20 cellular contexts compared by ENCODE assay signal in genomic region chr1:88422037-88422436, GRCh38.
"Had no signal": no experiment of that assay in that cellular context is flagged by ENCODE, and none has a peak within 500 bp of the region (broad histone marks: within the 10 kb centered on the region; RNA-seq: fewer than 3 reads in every experiment).

No MANE protein-coding gene starts in this region.

- DNase-seq: dermis blood vessel endothelial cell; dorsolateral prefrontal cortex; effector CD4-positive, alpha-beta T cell; effector memory CD4-positive, alpha-beta T cell; foreskin fibroblast; foreskin melanocyte; gastrocnemius medialis; glutamatergic neuron; head of caudate nucleus; heart right ventricle; hippocampal formation; left cardiac atrium; left ventricle myocardium superior; lower lobe of right lung; mesenchymal stem cell; mucosa of descending colon; naive B cell had no signal

- H3K4me1 ChIP-seq: esophagus muscularis mucosa, gastrocnemius medialis, heart right ventricle, left lung, lower lobe of right lung had no signal

- H3K4me3 ChIP-seq: coronary artery, dorsolateral prefrontal cortex, esophagus muscularis mucosa, gastrocnemius medialis, heart right ventricle, left lung, lower lobe of right lung, mucosa of descending colon had no signal

- H3K27ac ChIP-seq: coronary artery, dorsolateral prefrontal cortex, esophagus muscularis mucosa, gastrocnemius medialis, heart right ventricle, left lung, lower lobe of right lung had no signal

- H3K9me3 ChIP-seq: gastrocnemius medialis had no signal

- H3K27me3 ChIP-seq: dorsolateral prefrontal cortex, esophagus muscularis mucosa, gastrocnemius medialis, heart right ventricle, left lung had no signal

- H3K36me3 ChIP-seq: esophagus muscularis mucosa, gastrocnemius medialis, heart right ventricle, left lung, lower lobe of right lung had no signal

- ATAC-seq: gastrocnemius medialis, heart right ventricle, left cardiac atrium, left lung, left ventricle myocardium superior, mucosa of descending colon had no signal
